Comparison of ENCODE assay signal across 8 cellular contexts in genomic region chr11:64331569-64332371, GRCh38. TPM values are rescaled to one million over a fixed set of nuclear protein-coding genes. Genes with fewer than 3 reads are reported as not detected.
DNase-seq lines count a peak whose midpoint lies in the region; ATAC-seq and TF ChIP-seq lines count a peak whose summit lies in the region.

No MANE protein-coding gene starts in this region.

- ATAC-seq in GM19463 (IDR thresholded peaks at IDR 0.05; ENCODE audit: unreplicated experiment) (peak; percentile 52), left lung (peak; percentile 88)

- intact Hi-C loops in CD4-positive, alpha-beta memory T cell (cut with micrococcal nuclease): loop anchor here (1.0 kb wide), 2 partner anchors 13 to 127 kb away; partner anchors contain the start of gene PRDX5
- intact Hi-C loops in left lung (cut with DNase I): no loop called here

- DNase-seq in CD4-positive, alpha-beta memory T cell: peak; percentile 47 to 73 (median 54)
- DNase-seq in MG63 (peak; percentile 97), UCSD-AML1 (lab: John Stamatoyannopoulos, UW; ENCODE audit: unreplicated experiment) (peak; percentile 89), brain microvascular endothelial cell (peak; percentile 84), left lung (peak; percentile 91 to 94), NCI-H2227 treated with DMSO at 0.1 percent for 48 hours (lab: John Stamatoyannopoulos, UW) (no peak)
- peak; percentile 46 to 50 for DNase-seq in stimulated activated CD8-positive, alpha-beta memory T cell treated with anti-CD3 and anti-CD28 coated beads, Interleukin-15, amount 100 ng/mL, for 4 hours (ENCODE audit: low read depth in 2 of 2)

- H3K9me3 Mint-ChIP-seq in CD4-positive, alpha-beta memory T cell: no peaks in the 10 kb centered on the region

- POLR2A ChIA-PET in CD4-positive, alpha-beta memory T cell (lab: Charles Lee; ENCODE audit: partially characterized antibody): interaction anchor here (0.8 to 2.2 kb wide), 6 partner anchors 8 to 127 kb away, joined by 3 to 31 read pairs (median 4); partner anchors contain the start of genes BAD, CCDC88B, ESRRA and FERMT3

- no peak overlapping the region for H3K27ac ChIP-seq in CD4-positive, alpha-beta memory T cell (ENCODE audit: low read depth, low read length)
- no peak overlapping the region for H3K27ac ChIP-seq in brain microvascular endothelial cell
- H3K27ac ChIP-seq in left lung: peak overlapping the region; percentile 4 to 73

- no peaks in the 10 kb centered on the region for H3K36me3 ChIP-seq in CD4-positive, alpha-beta memory T cell (ENCODE audit: insufficient read depth, low read length)
- H3K36me3 ChIP-seq in MG63: no peaks in the 10 kb centered on the region
- no peaks in the 10 kb centered on the region for H3K36me3 ChIP-seq in brain microvascular endothelial cell (replicated peaks)
- no peaks in the 10 kb centered on the region for H3K36me3 ChIP-seq in left lung

- H3K27me3 Mint-ChIP-seq in CD4-positive, alpha-beta memory T cell: no peaks in the 10 kb centered on the region

- peak overlapping the region; percentile 11 to 92 (median 71) for H3K27ac Mint-ChIP-seq in CD4-positive, alpha-beta memory T cell

- in situ Hi-C loops in brain microvascular endothelial cell (cut with HindIII; ENCODE audit: low pct_ligation_motif_present, low sequenced_read_pairs): no loop called here

- peaks cover 12% of the 10 kb centered on the region for H3K4me1 ChIP-seq in CD4-positive, alpha-beta memory T cell (ENCODE audit: insufficient read depth, low read length)
- peaks cover 14 to 29% of the 10 kb centered on the region in 2 donors for H3K4me1 ChIP-seq in left lung

- TF ChIP-seq CTCF in brain microvascular endothelial cell (IDR thresholded peaks at IDR 0.05; ENCODE audit: low read depth, low read length, missing control alignments) (peak; percentile 84), left lung (IDR thresholded peaks at IDR 0.05) (peak; percentile 31 to 69)

- peak overlapping the region in 4 of 8 donors; percentile 7 to 38 (median 36) for H3K4me3 Mint-ChIP-seq in CD4-positive, alpha-beta memory T cell

- peaks cover 4 to 5% of the 10 kb centered on the region in 2 donors for H3K36me3 Mint-ChIP-seq in CD4-positive, alpha-beta memory T cell

- no peaks in the 10 kb centered on the region for H3K27me3 ChIP-seq in CD4-positive, alpha-beta memory T cell (ENCODE audit: insufficient read depth, low read length)
- no peaks in the 10 kb centered on the region for H3K27me3 ChIP-seq in MG63
- no peaks in the 10 kb centered on the region for H3K27me3 ChIP-seq in brain microvascular endothelial cell (replicated peaks)
- H3K27me3 ChIP-seq in left lung: no peaks in the 10 kb centered on the region

- peaks cover 5 to 11% (median 8%) of the 10 kb centered on the region in 4 donors for H3K4me1 Mint-ChIP-seq in CD4-positive, alpha-beta memory T cell

- H3K9me3 ChIP-seq in CD4-positive, alpha-beta memory T cell (ENCODE audit: control insufficient read depth in 1 of 2, low read length in 2 of 2): no peaks in the 10 kb centered on the region
- no peaks in the 10 kb centered on the region for H3K9me3 ChIP-seq in MG63
- H3K9me3 ChIP-seq in left lung: no peaks in the 10 kb centered on the region

- CTCF ChIA-PET in CD4-positive, alpha-beta memory T cell (lab: Charles Lee; ENCODE audit: partially characterized antibody): interaction anchor here (0.7 to 3.8 kb wide), 11 partner anchors 8 to 127 kb away, joined by 3 to 49 read pairs (median 4); partner anchors contain the start of genes CCDC88B, FERMT3, PRDX5 and TRMT112

- no peak overlapping the region for H3K4me3 ChIP-seq in CD4-positive, alpha-beta memory T cell (ENCODE audit: low read length in 2 of 2)
- H3K4me3 ChIP-seq in MG63 (no peak overlapping the region), brain microvascular endothelial cell (ENCODE audit: low read depth, low read length) (no peak overlapping the region), left lung (no peak overlapping the region)

RNA-seq across cellular contexts. Expression of gene CCDC88B, which starts 8.2 kb away (rescaled TPM):
- 10 to 100 TPM; 68.3 to 73.0 TPM for total RNA-seq in CD4-positive, alpha-beta memory T cell
- 10 to 100 TPM in 1 of 2 donors, 1 to 10 TPM in 1; 6.8 to 39.5 TPM for polyA plus RNA-seq in CD4-positive, alpha-beta memory T cell
- 1.8 and 3.0 TPM in 2 replicates for total RNA-seq in MG63 (2014; rRNA removed; shearing (Covaris generic); ENCODE audit: low replicate concordance)
- total RNA-seq in left lung: 10 to 100 TPM; 12.1 to 35.7 TPM

RNA-seq across cellular contexts. Expression of gene PRDX5, which starts 13.8 kb away (rescaled TPM):
- total RNA-seq in CD4-positive, alpha-beta memory T cell: 10 to 100 TPM; 57.6 to 58.7 TPM
- polyA plus RNA-seq in CD4-positive, alpha-beta memory T cell: 100 to 1,000 TPM; 164 to 251 TPM
- 291 and 333 TPM in 2 replicates for total RNA-seq in MG63 (2014; rRNA removed; shearing (Covaris generic); ENCODE audit: low replicate concordance)
- total RNA-seq in left lung: 100 to 1,000 TPM; 165 to 208 TPM

RNA-seq across cellular contexts. Expression of gene TRMT112, which starts 14.4 kb away (rescaled TPM):
- total RNA-seq in CD4-positive, alpha-beta memory T cell: 100 to 1,000 TPM; 171 to 174 TPM
- 100 to 1,000 TPM; 413 to 516 TPM for polyA plus RNA-seq in CD4-positive, alpha-beta memory T cell
- total RNA-seq in MG63 (2014; rRNA removed; shearing (Covaris generic); ENCODE audit: low replicate concordance): 356 and 508 TPM in 2 replicates
- total RNA-seq in left lung: 100 to 1,000 TPM; 178 to 196 TPM

RNA-seq across cellular contexts. Expression of gene ESRRA, which starts 26.4 kb away (rescaled TPM):
- total RNA-seq in CD4-positive, alpha-beta memory T cell: 10 to 100 TPM; 29.5 to 31.9 TPM
- 10 to 100 TPM in 1 of 2 donors, 1 to 10 TPM in 1; 4.4 to 12.4 TPM for polyA plus RNA-seq in CD4-positive, alpha-beta memory T cell
- 52.0 and 79.2 TPM in 2 replicates for total RNA-seq in MG63 (2014; rRNA removed; shearing (Covaris generic); ENCODE audit: low replicate concordance)
- 10 to 100 TPM; 42.8 to 60.1 TPM for total RNA-seq in left lung

RNA-seq across cellular contexts. Expression of gene RPS6KA4, which starts 27.2 kb away (rescaled TPM):
- total RNA-seq in CD4-positive, alpha-beta memory T cell: 10 to 100 TPM; 33.9 to 38.7 TPM
- polyA plus RNA-seq in CD4-positive, alpha-beta memory T cell: 10 to 100 TPM in 1 of 2 donors, 1 to 10 TPM in 1; 6.7 to 12.5 TPM
- 73.7 and 94.2 TPM in 2 replicates for total RNA-seq in MG63 (2014; rRNA removed; shearing (Covaris generic); ENCODE audit: low replicate concordance)
- 10 to 100 TPM; 37.1 to 57.6 TPM for total RNA-seq in left lung

Comparison
In these comparisons a context has a peak if more than half of its experiments do, and no peak if none do; other contexts are left out.
1. H3K27ac ChIP-seq: peak in left lung (2 of 2); none in CD4-positive, alpha-beta memory T cell (single experiment) and brain microvascular endothelial cell (single experiment).